ENCODE assay signal across 13 cellular contexts in the genomic region with DNA sequence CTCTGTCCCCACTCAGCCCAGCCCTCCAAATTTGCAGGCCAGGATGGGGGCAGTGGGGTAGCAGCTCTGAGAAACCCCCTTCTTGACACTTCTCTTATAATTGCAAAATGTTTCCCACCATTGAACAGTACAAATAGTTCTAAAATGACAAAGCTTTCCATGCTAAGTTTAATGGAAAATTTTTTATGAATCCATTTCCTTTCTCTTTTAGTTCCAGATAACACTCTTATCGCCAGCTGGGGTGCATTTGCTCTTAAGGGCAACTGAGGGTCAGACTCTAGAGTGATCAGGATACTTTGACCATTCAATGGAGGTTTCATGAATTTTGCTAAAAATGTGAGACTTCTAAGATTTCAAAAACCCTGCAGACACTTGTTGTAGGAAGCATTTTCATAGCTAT. TPM values are rescaled to one million over a fixed set of nuclear protein-coding genes. Genes with fewer than 3 reads are reported as not detected.
DNase-seq lines count a peak whose midpoint lies in the region; ATAC-seq and TF ChIP-seq lines count a peak whose summit lies in the region.
"Had no signal": no experiment of that assay in that cellular context is flagged by ENCODE, and none has a peak within 500 bp of the region (broad histone marks: within the 10 kb centered on the region; RNA-seq: fewer than 3 reads in every experiment).

No MANE protein-coding gene starts in this region.

- POLR2A ChIA-PET in naive thymus-derived CD8-positive, alpha-beta T cell (lab: Charles Lee): no interaction called here

- H3K4me3 Mint-ChIP-seq in effector memory CD8-positive, alpha-beta T cell: no peak overlapping the region
- H3K4me3 Mint-ChIP-seq in naive thymus-derived CD8-positive, alpha-beta T cell: no peak overlapping the region
- H3K4me3 Mint-ChIP-seq: GM23338 had no signal

- H3K27ac ChIP-seq in right atrium auricular region (peak overlapping the region; percentile 90 to 92), psoas muscle (peak overlapping the region; percentile 82), aorta (ENCODE audit: low read depth in 1 of 2, low read length in 2 of 2) (peak overlapping the region; percentile 55 to 80)
- H3K27ac ChIP-seq: HL-60 had no signal

- ATAC-seq in Right ventricle myocardium superior (ENCODE audit: poor library complexity) (no peak), psoas muscle (no peak), aorta (ENCODE audit: low FRiP score) (no peak), GM18909 (IDR thresholded peaks at IDR 0.05; ENCODE audit: poor library complexity, unreplicated experiment) (no peak)
- no peak for ATAC-seq in effector memory CD8-positive, alpha-beta T cell (replicated peaks)
- no peak for ATAC-seq in naive thymus-derived CD8-positive, alpha-beta T cell

- DNase-seq in right atrium auricular region (ENCODE audit: low spot score) (no peak), Right ventricle myocardium superior (no peak), psoas muscle (no peak), aorta (no peak), NOMO-1 treated with dmso at 0.1 percent for 144 hours (lab: John Stamatoyannopoulos, UW; ENCODE audit: unreplicated experiment) (no peak)
- DNase-seq in effector memory CD8-positive, alpha-beta T cell: no peak
- DNase-seq in naive thymus-derived CD8-positive, alpha-beta T cell: no peak
- DNase-seq: activated CD4-positive, alpha-beta T cell treated with anti-CD3 and anti-CD28 coated beads, Interleukin-2, amount 50 U/mL, for 4 hours; NCI-H2171 treated with DMSO at 0.1 percent for 48 hours; T-cell had no signal

- peak overlapping the region; percentile 55 to 97 for H3K27ac Mint-ChIP-seq in effector memory CD8-positive, alpha-beta T cell
- H3K27ac Mint-ChIP-seq in naive thymus-derived CD8-positive, alpha-beta T cell: peak overlapping the region in 1 of 10 donors; percentile 5
- H3K27ac Mint-ChIP-seq: GM23338 had no signal

- H3K4me3 ChIP-seq in right atrium auricular region: no peak overlapping the region
- H3K4me3 ChIP-seq in psoas muscle: no peak overlapping the region
- H3K4me3 ChIP-seq in aorta (ENCODE audit: low read length in 2 of 2): no peak overlapping the region
- H3K4me3 ChIP-seq: GM23338 had no signal

- H3K9me3 ChIP-seq in right atrium auricular region (no peaks in the 10 kb centered on the region), psoas muscle (no peaks in the 10 kb centered on the region), aorta (ENCODE audit: control insufficient read depth, low read length) (no peaks in the 10 kb centered on the region)

- H3K36me3 ChIP-seq in right atrium auricular region: peaks cover 11% of the 10 kb centered on the region
- peaks cover 0 to 23% of the 10 kb centered on the region in 2 donors for H3K36me3 ChIP-seq in psoas muscle (ENCODE audit: insufficient read depth in 1 of 2, low read depth in 1 of 2)
- H3K36me3 ChIP-seq in aorta (ENCODE audit: control insufficient read depth in 1 of 2, insufficient read depth in 2 of 2, low read length in 1 of 2): peaks cover 0 to 2% of the 10 kb centered on the region in 2 donors

- no peaks in the 10 kb centered on the region for H3K27me3 Mint-ChIP-seq in effector memory CD8-positive, alpha-beta T cell
- no peaks in the 10 kb centered on the region for H3K27me3 Mint-ChIP-seq in naive thymus-derived CD8-positive, alpha-beta T cell
- H3K27me3 Mint-ChIP-seq: T-cell had no signal

- 58 to 73% (median 71%) methylated on average over 1 of the region's 1 CpG for WGBS in psoas muscle, 3 donors
- WGBS in aorta, 2 donors: 3 to 7% methylated on average over 1 of the region's 1 CpG

- TF ChIP-seq CTCF in right atrium auricular region (IDR thresholded peaks at IDR 0.05) (no peak), psoas muscle (IDR thresholded peaks at IDR 0.05) (no peak)

- no peaks in the 10 kb centered on the region for H3K27me3 ChIP-seq in right atrium auricular region
- H3K27me3 ChIP-seq in psoas muscle (ENCODE audit: insufficient read depth in 3 of 3, low read length in 2 of 3): no peaks in the 10 kb centered on the region
- H3K27me3 ChIP-seq in aorta (ENCODE audit: control insufficient read depth in 1 of 2, insufficient read depth in 2 of 2, low read length in 1 of 2): no peaks in the 10 kb centered on the region

- H3K36me3 Mint-ChIP-seq in effector memory CD8-positive, alpha-beta T cell (ENCODE audit: insufficient read depth): peaks cover 15% of the 10 kb centered on the region
- peaks cover 4 to 45% (median 33%) of the 10 kb centered on the region in 3 donors for H3K36me3 Mint-ChIP-seq in naive thymus-derived CD8-positive, alpha-beta T cell

- H3K4me1 ChIP-seq in right atrium auricular region: peaks cover 0 to 98% of the 10 kb centered on the region in 2 donors
- peaks cover 66% of the 10 kb centered on the region for H3K4me1 ChIP-seq in psoas muscle
- H3K4me1 ChIP-seq in aorta (ENCODE audit: control insufficient read depth in 1 of 2, insufficient read depth in 2 of 2, low read length in 2 of 2): peaks cover 4 to 7% of the 10 kb centered on the region in 2 donors

- intact Hi-C loops in Right ventricle myocardium superior (cut with DNase I) (no loop called here), psoas muscle (cut with DNase I) (no loop called here), aorta (cut with DNase I) (loop anchor here in 1 of 2 donors (2.0 kb wide), 1 partner anchor 18 kb away; no protein-coding TSS in a partner anchor)

- H3K4me1 Mint-ChIP-seq in effector memory CD8-positive, alpha-beta T cell (ENCODE audit: low read depth in 2 of 2): peaks cover 5 to 40% of the 10 kb centered on the region in 2 donors
- H3K4me1 Mint-ChIP-seq in naive thymus-derived CD8-positive, alpha-beta T cell: peaks cover 29 to 73% (median 61%) of the 10 kb centered on the region in 4 donors

- no peaks in the 10 kb centered on the region for H3K9me3 Mint-ChIP-seq in effector memory CD8-positive, alpha-beta T cell
- H3K9me3 Mint-ChIP-seq in naive thymus-derived CD8-positive, alpha-beta T cell: no peaks in the 10 kb centered on the region
- H3K9me3 Mint-ChIP-seq: GM23338, T-cell had no signal

RNA-seq across cellular contexts. Expression of a gene that starts 29.9 kb away (rescaled TPM):
- total RNA-seq in right atrium auricular region: 10 to 100 TPM; 13.1 to 19.4 TPM
- total RNA-seq in Right ventricle myocardium superior: 17.7 TPM
- total RNA-seq in psoas muscle: 10 to 100 TPM in 3 of 4 donors, 1 to 10 TPM in 1; 8.2 to 20.9 (median 13.9) TPM
- polyA plus RNA-seq in psoas muscle: 1 to 10 TPM; 1.9 to 3.9 (median 1.9) TPM
- 10 to 100 TPM; 41.3 to 87.5 TPM for total RNA-seq in aorta
- polyA plus RNA-seq in aorta: 10 to 100 TPM in 1 of 2 donors, 1 to 10 TPM in 1; 9.3 to 12.4 TPM
- 10 to 100 TPM; 39.5 to 40.1 TPM for total RNA-seq in naive thymus-derived CD8-positive, alpha-beta T cell
- 1 to 10 TPM; 1.3 to 2.6 (median 1.8) TPM for polyA plus RNA-seq in naive thymus-derived CD8-positive, alpha-beta T cell

RNA-seq across cellular contexts. Expression of a gene that starts 51.5 kb away (rescaled TPM):
- total RNA-seq in right atrium auricular region: 10 to 100 TPM; 18.1 to 18.3 TPM
- total RNA-seq in Right ventricle myocardium superior: 24.2 TPM
- total RNA-seq in psoas muscle: 10 to 100 TPM; 33.4 to 67.0 (median 41.1) TPM
- polyA plus RNA-seq in psoas muscle: 1 to 10 TPM; 5.0 to 8.3 (median 6.5) TPM
- 100 to 1,000 TPM; 104 to 141 TPM for total RNA-seq in aorta
- polyA plus RNA-seq in aorta: 10 to 100 TPM in 1 of 2 donors, 1 to 10 TPM in 1; 4.8 to 11.0 TPM
- 100 to 1,000 TPM; 243 to 272 TPM for total RNA-seq in naive thymus-derived CD8-positive, alpha-beta T cell
- 10 to 100 TPM; 10.0 to 23.1 (median 10.7) TPM for polyA plus RNA-seq in naive thymus-derived CD8-positive, alpha-beta T cell

RNA-seq across cellular contexts. Expression of a gene that starts 53.1 kb away (rescaled TPM):
- total RNA-seq in right atrium auricular region (10 to 100 TPM; 27.3 to 30.9 TPM), Right ventricle myocardium superior (19.7 TPM), psoas muscle (10 to 100 TPM; 15.5 to 35.2 (median 26.0) TPM), aorta (10 to 100 TPM; 39.3 to 59.9 TPM)
- polyA plus RNA-seq in psoas muscle (10 to 100 TPM; 12.2 to 23.9 (median 12.9) TPM), aorta (10 to 100 TPM in 1 of 2 donors, 1 to 10 TPM in 1; 6.8 to 13.7 TPM)
- total RNA-seq in naive thymus-derived CD8-positive, alpha-beta T cell: 10 to 100 TPM; 80.7 to 87.3 TPM
- 10 to 100 TPM; 14.2 to 20.8 (median 17.7) TPM for polyA plus RNA-seq in naive thymus-derived CD8-positive, alpha-beta T cell
